Comparison of ENCODE assay signal across 18 cellular contexts in genomic region chr12:818733-819132, GRCh38.
A peak's percentile ranks its signal among the peaks of the same experiment; 100 is the strongest.
DNase-seq lines count a peak whose midpoint lies in the region; ATAC-seq, FAIRE-seq and TF ChIP-seq lines count a peak whose summit lies in the region.
"Had no signal": no experiment of that assay in that cellular context is flagged by ENCODE, and none has a peak within 500 bp of the region (broad histone marks: within the 10 kb centered on the region; RNA-seq: fewer than 3 reads in every experiment).

No MANE protein-coding gene starts in this region.

- peaks cover 34% of the 10 kb centered on the region; the same call in 1 of the 3 replicates for H3K36me3 ChIP-seq in K562 (ENCODE audit: control insufficient read depth, insufficient read depth, low read length)
- peaks cover 16% of the 10 kb centered on the region; the same call in 1 of the 2 replicates for H3K36me3 ChIP-seq in iPS-20b (ENCODE audit: insufficient read depth, low read depth, low read length)

- H3K4me1 ChIP-seq in K562 (replicated peaks in 1 of 2; ENCODE audit: control insufficient read depth in 2 of 2, insufficient read depth in 2 of 2, low read length in 2 of 2) (no peaks in the 10 kb centered on the region; a peak in 2 of 5 replicates), iPS-20b (ENCODE audit: insufficient read depth, low read length) (peaks cover 8% of the 10 kb centered on the region; the same call in 1 of the 2 replicates)
- H3K4me1 ChIP-seq: SJCRH30 had no signal

- H3K9me1 ChIP-seq in K562 (ENCODE audit: control insufficient read depth, insufficient read depth, low read length): no peaks in the 10 kb centered on the region

- H2AFZ ChIP-seq in K562 (ENCODE audit: low read depth, low read length): no peak overlapping the region

- no peaks in the 10 kb centered on the region for H4K20me1 ChIP-seq in K562 (replicated peaks; ENCODE audit: control insufficient read depth, insufficient read depth, low read length)

- no peak for DNase-seq in H54 (ENCODE audit: insufficient read length, low spot score)
- DNase-seq in K562 (ENCODE audit: extremely low read depth in 1 of 4, low spot score in 3 of 4): no peak
- DNase-seq in foreskin melanocyte: no peak
- DNase-seq: activated CD8-positive, alpha-beta memory T cell treated with anti-CD3 and anti-CD28 coated beads, Interleukin-2, amount 50 U/mL, for 48 hours; aorta; Kasumi-1; NCI-H1930; NCI-H82; posterior cingulate gyrus; SJCRH30; stimulated activated CD4-positive, alpha-beta T cell treated with anti-CD3 and anti-CD28 coated beads, Interleukin-1b, Interleukin-23, amount 100 ng/mL, for 48 hours; stimulated activated naive B cell treated with anti-CD40 and anti-IgM and Interleukin-4, amounts not matched to agents 10 μg/mL and 1 μg/mL and 100 μg/mL, for 72 hours had no signal

- H3K27me3 ChIP-seq in K562 (ENCODE audit: control insufficient read depth in 2 of 2, insufficient read depth in 2 of 2, low read length in 2 of 2) (no peaks in the 10 kb centered on the region), iPS-20b (ENCODE audit: insufficient read depth, low read length) (no peaks in the 10 kb centered on the region)
- H3K27me3 ChIP-seq: SJCRH30 had no signal

- 73% methylated on average over 5 of the region's 5 CpGs for WGBS in K562 (ENCODE audit: insufficient coverage, low coverage, missing lambda C conversion rate)

- no peak overlapping the region for H3K4me2 ChIP-seq in K562 (ENCODE audit: insufficient read depth, low read length)

- H3K27ac ChIP-seq in C4-2B (no peak overlapping the region), K562 (ENCODE audit: extremely low read depth, low read depth, low read length) (no peak overlapping the region), iPS-20b (ENCODE audit: low read length) (peak overlapping the region; percentile 50)
- H3K27ac ChIP-seq: SJCRH30 had no signal

- CTCF ChIA-PET in K562 (lab: Yijun Ruan, JAX; ENCODE audit: low intra/inter-chr PET ratio): no interaction called here

- H3K9ac ChIP-seq in K562 (ENCODE audit: insufficient read depth in 1 of 2, low read depth in 2 of 2, low read length in 2 of 2) (no peak overlapping the region), iPS-20b (ENCODE audit: low read depth, low read length) (peak overlapping the region; percentile 29; the same call in 1 of the 2 replicates)

- TF ChIP-seq CTCF in C4-2B (conservative IDR thresholded peaks at IDR 0.05) (peak; percentile 4; the same call in 1 of the 2 replicates), K562 (IDR thresholded peaks at IDR 0.05 in 2 of 3, conservative IDR thresholded peaks at IDR 0.05 in 1 of 3; ENCODE audit: insufficient read depth in 2 of 3, low read depth in 1 of 3, low read length in 3 of 3) (no peak)

- FAIRE-seq in H54 (lab: Jason Lieb, UNC) (peak; percentile 64), K562 (lab: Jason Lieb, UNC) (no peak)
- FAIRE-seq: G401.6 had no signal

- intact Hi-C loops in K562 (cut with micrococcal nuclease): loop anchor here (5.0 kb wide), 3 partner anchors 129 to 274 kb away; partner anchors contain the start of gene RAD52

- no peak for TF ChIP-seq POLR2A in H54 (IDR thresholded peaks at IDR 0.05; ENCODE audit: low read depth, low read length)
- no peak for TF ChIP-seq POLR2A in K562 (conservative IDR thresholded peaks at IDR 0.05)

- peaks cover 87% of the 10 kb centered on the region for H3K79me2 ChIP-seq in K562 (ENCODE audit: control insufficient read depth, insufficient read depth, low read length)

- ATAC-seq in K562: no peak
- no peak for ATAC-seq in GM18909 (IDR thresholded peaks at IDR 0.05; ENCODE audit: poor library complexity, unreplicated experiment)
- ATAC-seq in HG03097 (IDR thresholded peaks at IDR 0.05; ENCODE audit: low FRiP score, unreplicated experiment): no peak
- no peak for ATAC-seq in GM18498 (IDR thresholded peaks at IDR 0.05; ENCODE audit: unreplicated experiment)

- no peak for TF ChIP-seq EP300 in K562 (IDR thresholded peaks at IDR 0.05; ENCODE audit: low read length)

- H3K9me3 ChIP-seq in K562 (replicated peaks; ENCODE audit: control insufficient read depth, insufficient read depth, low read depth, low read length) (no peaks in the 10 kb centered on the region), iPS-20b (ENCODE audit: insufficient read depth, low read depth, low read length) (no peaks in the 10 kb centered on the region)
- H3K9me3 ChIP-seq: SJCRH30 had no signal

- H3K4me3 ChIP-seq in K562 (no peak overlapping the region), iPS-20b (ENCODE audit: low read length) (no peak overlapping the region)
- H3K4me3 ChIP-seq: SJCRH30 had no signal

- no peak for TF ChIP-seq RAD21 in K562 (CRISPR knock-in tag; conservative IDR thresholded peaks at IDR 0.05 in 1 of 2, IDR thresholded peaks at IDR 0.05 in 1 of 2)

- in situ Hi-C loops in K562 (cut with MboI): no loop called here

- POLR2A ChIA-PET in K562 (lab: Yijun Ruan, JAX): no interaction called here

- BruUV-seq in K562 (replicated peaks; lab: Mats Ljungman, UMichigan): no TSS peak

TF ChIP-seq in K562, 482 proteins besides CTCF, POLR2A, EP300 and RAD21 (continues in another document):
- TF ChIP-seq HDAC8 (tag; IDR thresholded peaks at IDR 0.05): no peak
- peak; percentile 95 for TF ChIP-seq MAFG (tag; conservative IDR thresholded peaks at IDR 0.05)
- TF ChIP-seq ZNF398 (CRISPR knock-in tag; IDR thresholded peaks at IDR 0.05): no peak
- 0 out of 2 replicates have a peak, but pooled peaks have one; percentile 10 for TF ChIP-seq ARID1B (IDR thresholded peaks at IDR 0.05)
- TF ChIP-seq CREB1 (IDR thresholded peaks at IDR 0.05): no peak
- no peak for TF ChIP-seq CREB1 (CRISPR knock-in tag; IDR thresholded peaks at IDR 0.05)
- TF ChIP-seq MLX (CRISPR knock-in tag; conservative IDR thresholded peaks at IDR 0.05): no peak
- TF ChIP-seq PCBP2 (IDR thresholded peaks at IDR 0.05; ENCODE audit: low read depth, low read length, poor library complexity, severe bottlenecking): no peak
- no peak for TF ChIP-seq MYC (IDR thresholded peaks at IDR 0.05; ENCODE audit: low read depth, low read length)
- no peak for TF ChIP-seq MYC (CRISPR knock-in tag; IDR thresholded peaks at IDR 0.05; ENCODE audit: borderline replicate concordance, low read depth)
- no peak for TF ChIP-seq TSHZ1 (CRISPR knock-in tag; IDR thresholded peaks at IDR 0.05)
- TF ChIP-seq CBX1 (IDR thresholded peaks at IDR 0.05; ENCODE audit: low read depth): no peak
- TF ChIP-seq ZBTB8A (IDR thresholded peaks at IDR 0.05; ENCODE audit: partially characterized antibody): no peak
- no peak for TF ChIP-seq KDM4B (IDR thresholded peaks at IDR 0.05; ENCODE audit: borderline replicate concordance in 2 of 2, low read depth in 1 of 2)
- TF ChIP-seq NFE2L1 (tag; IDR thresholded peaks at IDR 0.05; ENCODE audit: borderline replicate concordance, low read depth): peak; percentile 68
